Comparison of ENCODE assay signal across 1 cellular context in the genomic region with DNA sequence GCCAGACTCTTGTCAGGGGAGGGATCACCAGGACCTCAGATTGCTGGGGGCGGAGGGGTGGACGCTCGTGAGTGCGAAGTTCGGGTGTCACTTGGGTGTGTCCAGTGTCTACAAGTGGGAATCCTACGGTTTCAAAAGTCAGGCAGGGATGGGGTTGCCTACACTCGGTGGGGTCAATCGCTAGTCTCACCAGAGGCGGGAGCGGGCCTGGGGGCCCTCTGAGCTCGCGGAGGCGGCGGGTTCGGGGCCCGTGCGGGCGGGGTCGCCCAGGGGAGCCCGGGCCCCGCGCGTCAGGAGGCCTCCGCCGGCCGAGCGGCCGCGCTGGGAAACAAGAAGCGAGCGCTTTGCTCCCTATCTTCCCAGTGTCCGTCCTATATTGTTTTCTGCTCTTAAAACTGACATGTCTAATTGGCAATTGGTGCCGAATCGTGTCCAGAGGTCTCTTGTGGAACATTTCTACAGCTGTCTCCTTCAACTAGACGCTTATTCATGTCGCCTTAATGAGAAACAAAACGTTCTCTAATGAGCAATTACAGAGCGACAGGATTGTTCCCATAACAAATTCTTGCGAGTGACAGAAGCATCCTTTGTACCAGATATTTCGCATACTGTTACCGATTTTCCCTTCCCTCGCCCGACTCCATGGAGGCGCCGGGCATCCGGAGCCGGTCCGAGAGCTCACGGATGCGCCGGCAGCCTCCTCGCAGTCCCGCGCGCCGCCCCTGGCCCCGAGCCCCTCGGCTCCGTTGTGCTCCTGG.
TF ChIP-seq lines count a peak whose summit lies in the region.

No MANE protein-coding gene starts in this region.

TF ChIP-seq in WTC11, 78 proteins besides CTCF, POLR2A, EP300 and RAD21 (continued from another document):
- TF ChIP-seq, protein P1, sequence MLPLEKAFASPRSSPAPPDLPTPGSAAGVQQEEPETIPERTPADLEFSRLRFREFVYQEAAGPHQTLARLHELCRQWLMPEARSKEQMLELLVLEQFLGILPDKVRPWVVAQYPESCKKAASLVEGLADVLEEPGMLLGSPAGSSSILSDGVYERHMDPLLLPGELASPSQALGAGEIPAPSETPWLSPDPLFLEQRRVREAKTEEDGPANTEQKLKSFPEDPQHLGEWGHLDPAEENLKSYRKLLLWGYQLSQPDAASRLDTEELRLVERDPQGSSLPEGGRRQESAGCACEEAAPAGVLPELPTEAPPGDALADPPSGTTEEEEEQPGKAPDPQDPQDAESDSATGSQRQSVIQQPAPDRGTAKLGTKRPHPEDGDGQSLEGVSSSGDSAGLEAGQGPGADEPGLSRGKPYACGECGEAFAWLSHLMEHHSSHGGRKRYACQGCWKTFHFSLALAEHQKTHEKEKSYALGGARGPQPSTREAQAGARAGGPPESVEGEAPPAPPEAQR (CRISPR knock-in tag; IDR thresholded peaks at IDR 0.05): no peak
- TF ChIP-seq SMAD4 (CRISPR knock-in tag; IDR thresholded peaks at IDR 0.05): no peak
- no peak for TF ChIP-seq EMX1 (CRISPR knock-in tag; IDR thresholded peaks at IDR 0.05)
- no peak for TF ChIP-seq GABPB1 (CRISPR knock-in tag; IDR thresholded peaks at IDR 0.05)
- TF ChIP-seq ZNF263 (CRISPR knock-in tag; IDR thresholded peaks at IDR 0.05; ENCODE audit: low read depth): no peak
- TF ChIP-seq, protein P2, sequence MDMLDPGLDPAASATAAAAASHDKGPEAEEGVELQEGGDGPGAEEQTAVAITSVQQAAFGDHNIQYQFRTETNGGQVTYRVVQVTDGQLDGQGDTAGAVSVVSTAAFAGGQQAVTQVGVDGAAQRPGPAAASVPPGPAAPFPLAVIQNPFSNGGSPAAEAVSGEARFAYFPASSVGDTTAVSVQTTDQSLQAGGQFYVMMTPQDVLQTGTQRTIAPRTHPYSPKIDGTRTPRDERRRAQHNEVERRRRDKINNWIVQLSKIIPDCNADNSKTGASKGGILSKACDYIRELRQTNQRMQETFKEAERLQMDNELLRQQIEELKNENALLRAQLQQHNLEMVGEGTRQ (CRISPR knock-in tag; IDR thresholded peaks at IDR 0.05): no peak
TF ChIP-seq in WTC11: peak in this region for 0.
